ENCODE assay signal across 8 cellular contexts in the genomic region with DNA sequence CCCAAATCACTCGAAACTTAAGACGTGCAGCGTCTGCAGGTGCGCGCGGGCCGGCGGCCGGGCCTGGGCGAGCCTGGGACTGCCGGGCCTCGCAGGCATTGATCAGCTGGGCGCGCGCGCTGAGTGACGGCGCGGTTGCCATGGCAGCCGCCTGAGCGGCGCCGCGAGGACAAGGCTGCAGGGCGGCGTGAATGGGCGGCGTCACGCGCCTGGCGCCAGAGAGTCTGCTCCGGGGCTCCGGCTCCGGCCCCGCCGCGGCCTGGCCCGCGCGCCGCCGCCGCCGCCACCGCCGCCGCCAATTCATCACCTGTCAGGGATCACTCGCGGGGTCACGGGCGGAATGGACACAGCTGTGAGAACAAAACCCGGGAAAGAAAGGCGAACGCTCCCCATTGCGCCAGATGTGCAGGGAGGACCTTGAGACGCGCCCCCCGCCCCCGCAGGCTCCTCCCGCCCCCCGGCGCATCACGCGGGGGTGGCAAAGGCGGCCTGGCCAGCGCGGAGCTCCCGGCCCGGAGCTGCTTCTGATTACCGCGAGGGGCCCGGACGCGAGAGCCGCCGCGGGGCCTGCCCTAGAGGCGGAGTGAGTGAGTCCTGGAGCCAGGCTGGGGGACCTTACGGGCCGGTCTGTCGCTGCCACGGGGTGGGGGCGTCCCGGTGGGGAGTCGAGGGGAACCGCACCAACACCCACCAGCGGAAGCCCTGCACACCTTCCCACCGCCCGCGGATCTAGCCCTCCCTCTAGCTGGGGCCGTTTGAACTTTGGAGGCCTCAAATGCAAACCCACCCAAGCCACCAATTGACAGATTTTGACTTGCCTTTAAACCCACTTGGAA. TPM values are rescaled to one million over a fixed set of nuclear protein-coding genes. Genes with fewer than 3 reads are reported as not detected.
DNase-seq lines count a peak whose midpoint lies in the region; ATAC-seq and TF ChIP-seq lines count a peak whose summit lies in the region.

No MANE protein-coding gene starts in this region.

- TF ChIP-seq CTCF in GM23338 (conservative IDR thresholded peaks at IDR 0.05; ENCODE audit: low read depth in 2 of 2) (no peak), fibroblast of mammary gland (conservative IDR thresholded peaks at IDR 0.05; ENCODE audit: control insufficient read depth, insufficient read depth, low read depth, low read length) (no peak)

- no peaks in the 10 kb centered on the region; the same call in 1 of the 2 replicates for H3F3A ChIP-seq in GM23338 (replicated peaks; ENCODE audit: low read depth)

- peaks cover 25% of the 10 kb centered on the region for H3K9me3 Mint-ChIP-seq in GM23338
- peaks cover 8% of the 10 kb centered on the region for H3K9me3 Mint-ChIP-seq in activated T-helper 17 cell treated with anti-CD3 and anti-CD28 coated beads, Interleukin-2, amount 50 U/mL, for 72 hours
- peaks cover 8 to 24% (median 12%) of the 10 kb centered on the region in 9 donors for H3K9me3 Mint-ChIP-seq in naive thymus-derived CD8-positive, alpha-beta T cell

- H3K4me3 Mint-ChIP-seq in GM23338, result peak overlapping the region; percentile 79
- peak overlapping the region; percentile 96 for H3K4me3 Mint-ChIP-seq in activated T-helper 17 cell treated with anti-CD3 and anti-CD28 coated beads, Interleukin-2, amount 50 U/mL, for 72 hours
- peak overlapping the region; percentile 74 to 99 (median 88) for H3K4me3 Mint-ChIP-seq in naive thymus-derived CD8-positive, alpha-beta T cell

- peaks cover 77% of the 10 kb centered on the region for H3K27me3 Mint-ChIP-seq in GM23338 (ENCODE audit: insufficient read depth, low read depth, poor library complexity)
- peaks cover 23% of the 10 kb centered on the region for H3K27me3 Mint-ChIP-seq in activated T-helper 17 cell treated with anti-CD3 and anti-CD28 coated beads, Interleukin-2, amount 50 U/mL, for 72 hours
- peaks cover 13 to 34% (median 19%) of the 10 kb centered on the region in 5 donors for H3K27me3 Mint-ChIP-seq in naive thymus-derived CD8-positive, alpha-beta T cell

- H3K4me1 Mint-ChIP-seq in GM23338, result peaks cover 36% of the 10 kb centered on the region
- peaks cover 10% of the 10 kb centered on the region for H3K4me1 Mint-ChIP-seq in activated T-helper 17 cell treated with anti-CD3 and anti-CD28 coated beads, Interleukin-2, amount 50 U/mL, for 72 hours
- peaks cover 15 to 55% (median 44%) of the 10 kb centered on the region in 4 donors for H3K4me1 Mint-ChIP-seq in naive thymus-derived CD8-positive, alpha-beta T cell

- H3K4me3 ChIP-seq in GM23338 (peak overlapping the region; percentile 54), fibroblast of mammary gland (ENCODE audit: control insufficient read depth, low read depth, low read length) (peak overlapping the region; percentile 44)

- H3K36me3 ChIP-seq in GM23338 (ENCODE audit: insufficient read depth), result no peaks in the 10 kb centered on the region; the same call in 1 of the 2 replicates

- H3K27ac Mint-ChIP-seq in GM23338, result no peak overlapping the region
- H3K27ac Mint-ChIP-seq in activated T-helper 17 cell treated with anti-CD3 and anti-CD28 coated beads, Interleukin-2, amount 50 U/mL, for 72 hours, result peak overlapping the region; percentile 96
- peak overlapping the region; percentile 43 to 94 (median 79) for H3K27ac Mint-ChIP-seq in naive thymus-derived CD8-positive, alpha-beta T cell

- POLR2A ChIA-PET in naive thymus-derived CD8-positive, alpha-beta T cell (lab: Charles Lee), result interaction anchor here (0.9 to 5.0 kb wide), 4 partner anchors 14 to 1226 kb away, joined by 3 to 43 read pairs (median 4); no protein-coding TSS in a partner anchor

- peak; percentile 46 for ATAC-seq in GM23338
- peak; percentile 68 for ATAC-seq in activated T-helper 17 cell treated with anti-CD3 and anti-CD28 coated beads, Interleukin-2, amount 50 U/mL, for 72 hours (replicated peaks)
- ATAC-seq in naive thymus-derived CD8-positive, alpha-beta T cell, result peak; percentile 43 to 44

- peaks cover 35% of the 10 kb centered on the region for H3K36me3 Mint-ChIP-seq in GM23338 (ENCODE audit: low read depth)
- H3K36me3 Mint-ChIP-seq in activated T-helper 17 cell treated with anti-CD3 and anti-CD28 coated beads, Interleukin-2, amount 50 U/mL, for 72 hours (ENCODE audit: low read depth), result peaks cover 39% of the 10 kb centered on the region
- H3K36me3 Mint-ChIP-seq in naive thymus-derived CD8-positive, alpha-beta T cell, result peaks cover 5 to 34% (median 7%) of the 10 kb centered on the region in 3 donors

- no peak overlapping the region for H3K27ac ChIP-seq in GM23338 (ENCODE audit: low read depth)

- peaks cover 20% of the 10 kb centered on the region for H3K79me2 ChIP-seq in GM23338 (replicated peaks; ENCODE audit: insufficient read depth)

- DNase-seq in DMS53 treated with DMSO at 0.1 percent for 48 hours (lab: John Stamatoyannopoulos, UW; ENCODE audit: unreplicated experiment) (peak; percentile 75), GM23338 (ENCODE audit: low spot score) (peak; percentile 94), LHCN-M2 (ENCODE audit: low read depth) (peak; percentile 95), RKO (ENCODE audit: low spot score) (peak; percentile 93), fibroblast of mammary gland (ENCODE audit: low read depth) (peak; percentile 89)
- peak; percentile 68 to 85 (median 76) for DNase-seq in naive thymus-derived CD8-positive, alpha-beta T cell
- peak; percentile 78 for DNase-seq in stimulated activated naive CD4-positive, alpha-beta T cell treated with Interleukin-2 at 50 U/mL for 16 hours (lab: John Stamatoyannopoulos, UW)

- peaks cover 17% of the 10 kb centered on the region for H4K20me1 ChIP-seq in GM23338 (replicated peaks; ENCODE audit: insufficient read depth)

- H3K27me3 ChIP-seq in GM23338 (ENCODE audit: insufficient read depth), result peaks cover 81% of the 10 kb centered on the region

- no peaks in the 10 kb centered on the region for H3K9me2 ChIP-seq in GM23338 (ENCODE audit: insufficient read depth)

- H2AFZ ChIP-seq in GM23338, result no peak overlapping the region

- H3K4me2 ChIP-seq in GM23338, result peak overlapping the region; percentile 76

- peaks cover 46% of the 10 kb centered on the region for H3K4me1 ChIP-seq in GM23338 (ENCODE audit: insufficient read depth)

TF ChIP-seq in GM23338, 12 proteins besides CTCF, POLR2A, EP300 and RAD21:
- no peak; the same call in 1 of the 2 replicates for TF ChIP-seq POLR2AphosphoS5 (IDR thresholded peaks at IDR 0.05; ENCODE audit: low read depth)
- TF ChIP-seq CREB1 (CRISPR knock-in tag; IDR thresholded peaks at IDR 0.05; ENCODE audit: low read depth), result peak; percentile 76

RNA-seq across cellular contexts. Expression of gene ID2, which starts 2.9 kb away (rescaled TPM):
- 87.0 and 135 TPM in 2 replicates for total RNA-seq in GM23338 (2014; rRNA removed; shearing (Covaris generic))
- polyA plus RNA-seq in GM23338 (2016; fragmentation: Nextera tagmentation; extraction: Ambion mirVana), result 110 and 119 TPM in 2 replicates
- total RNA-seq in LHCN-M2 (2014; rRNA removed), result 240 and 390 TPM in 2 replicates
- 114 TPM for polyA plus RNA-seq in LHCN-M2 (2012)
- 100 to 1,000 TPM in 1 of 2 donors, 10 to 100 TPM in 1; 85.6 to 425 TPM for total RNA-seq in activated T-helper 17 cell treated with anti-CD3 and anti-CD28 coated beads, Interleukin-2, amount 50 U/mL, for 72 hours
- total RNA-seq in naive thymus-derived CD8-positive, alpha-beta T cell, result 10 to 100 TPM; 67.1 to 67.6 TPM
- polyA plus RNA-seq in naive thymus-derived CD8-positive, alpha-beta T cell, result 100 to 1,000 TPM; 368 to 630 (median 479) TPM
